In the genomic region with DNA sequence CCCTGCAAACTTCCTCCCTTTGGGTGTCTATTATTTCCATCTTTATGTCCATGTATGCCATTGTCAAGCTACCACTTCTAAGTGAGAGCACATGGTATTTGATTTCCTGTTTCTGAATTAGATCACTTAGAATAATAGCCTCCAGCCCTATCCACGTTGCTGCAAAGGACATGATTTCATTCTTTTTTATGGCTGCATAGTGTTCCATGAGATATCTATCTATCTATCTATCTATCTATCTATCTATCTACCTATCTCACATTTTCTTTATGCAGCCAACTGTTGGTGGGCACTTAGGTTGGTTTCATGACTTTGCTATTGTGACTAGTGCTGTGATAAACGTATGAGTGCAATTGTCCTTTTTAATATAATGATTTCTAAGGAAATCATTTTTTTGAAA, we compare ENCODE assay signal across 3 cellular contexts.
TF ChIP-seq lines count a peak whose summit lies in the region.

No MANE protein-coding gene starts in this region.

TF ChIP-seq in HCT116, 20 proteins besides CTCF, POLR2A, EP300 and RAD21:
- TF ChIP-seq, protein P1, sequence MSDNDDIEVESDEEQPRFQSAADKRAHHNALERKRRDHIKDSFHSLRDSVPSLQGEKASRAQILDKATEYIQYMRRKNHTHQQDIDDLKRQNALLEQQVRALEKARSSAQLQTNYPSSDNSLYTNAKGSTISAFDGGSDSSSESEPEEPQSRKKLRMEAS (IDR thresholded peaks at IDR 0.05) = no peak
- no peak for TF ChIP-seq JUND (IDR thresholded peaks at IDR 0.05)
- no peak for TF ChIP-seq EZH2phosphoT487 (IDR thresholded peaks at IDR 0.05; ENCODE audit: borderline replicate concordance)
- TF ChIP-seq CBX3 (IDR thresholded peaks at IDR 0.05; ENCODE audit: low read depth) = no peak
- TF ChIP-seq, protein P2, sequence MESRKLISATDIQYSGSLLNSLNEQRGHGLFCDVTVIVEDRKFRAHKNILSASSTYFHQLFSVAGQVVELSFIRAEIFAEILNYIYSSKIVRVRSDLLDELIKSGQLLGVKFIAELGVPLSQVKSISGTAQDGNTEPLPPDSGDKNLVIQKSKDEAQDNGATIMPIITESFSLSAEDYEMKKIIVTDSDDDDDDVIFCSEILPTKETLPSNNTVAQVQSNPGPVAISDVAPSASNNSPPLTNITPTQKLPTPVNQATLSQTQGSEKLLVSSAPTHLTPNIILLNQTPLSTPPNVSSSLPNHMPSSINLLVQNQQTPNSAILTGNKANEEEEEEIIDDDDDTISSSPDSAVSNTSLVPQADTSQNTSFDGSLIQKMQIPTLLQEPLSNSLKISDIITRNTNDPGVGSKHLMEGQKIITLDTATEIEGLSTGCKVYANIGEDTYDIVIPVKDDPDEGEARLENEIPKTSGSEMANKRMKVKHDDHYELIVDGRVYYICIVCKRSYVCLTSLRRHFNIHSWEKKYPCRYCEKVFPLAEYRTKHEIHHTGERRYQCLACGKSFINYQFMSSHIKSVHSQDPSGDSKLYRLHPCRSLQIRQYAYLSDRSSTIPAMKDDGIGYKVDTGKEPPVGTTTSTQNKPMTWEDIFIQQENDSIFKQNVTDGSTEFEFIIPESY (IDR thresholded peaks at IDR 0.05; ENCODE audit: extremely low read depth, insufficient replicate concordance, low read length) = no peak
- no peak for TF ChIP-seq CEBPB (IDR thresholded peaks at IDR 0.05; ENCODE audit: low read depth)
- no peak for TF ChIP-seq SIN3A (IDR thresholded peaks at IDR 0.05; ENCODE audit: low read depth)
- TF ChIP-seq ZFX (IDR thresholded peaks at IDR 0.05) = no peak

TF ChIP-seq in HEK293, 187 proteins besides CTCF, POLR2A, EP300 and RAD21:
- peak; percentile 55 for TF ChIP-seq ZNF146 (tag by site-specific recombination; IDR thresholded peaks at IDR 0.05)
- TF ChIP-seq ZNF501 (tag by site-specific recombination; IDR thresholded peaks at IDR 0.05) = no peak

TF ChIP-seq in K562, 482 proteins besides CTCF, POLR2A, EP300 and RAD21:
- TF ChIP-seq ZNF146 (CRISPR knock-in tag; IDR thresholded peaks at IDR 0.05; ENCODE audit: unreplicated experiment) (peak; percentile 79), JUND (IDR thresholded peaks at IDR 0.05; ENCODE audit: borderline replicate concordance, low read depth, low read length) (no peak), JUND (tag; IDR thresholded peaks at IDR 0.05; ENCODE audit: borderline replicate concordance, low read depth, low read length) (no peak), DACH1 (IDR thresholded peaks at IDR 0.05; ENCODE audit: partially characterized antibody) (peak; percentile 59)
